ENCODE assay signal across 8 cellular contexts in the genomic region with DNA sequence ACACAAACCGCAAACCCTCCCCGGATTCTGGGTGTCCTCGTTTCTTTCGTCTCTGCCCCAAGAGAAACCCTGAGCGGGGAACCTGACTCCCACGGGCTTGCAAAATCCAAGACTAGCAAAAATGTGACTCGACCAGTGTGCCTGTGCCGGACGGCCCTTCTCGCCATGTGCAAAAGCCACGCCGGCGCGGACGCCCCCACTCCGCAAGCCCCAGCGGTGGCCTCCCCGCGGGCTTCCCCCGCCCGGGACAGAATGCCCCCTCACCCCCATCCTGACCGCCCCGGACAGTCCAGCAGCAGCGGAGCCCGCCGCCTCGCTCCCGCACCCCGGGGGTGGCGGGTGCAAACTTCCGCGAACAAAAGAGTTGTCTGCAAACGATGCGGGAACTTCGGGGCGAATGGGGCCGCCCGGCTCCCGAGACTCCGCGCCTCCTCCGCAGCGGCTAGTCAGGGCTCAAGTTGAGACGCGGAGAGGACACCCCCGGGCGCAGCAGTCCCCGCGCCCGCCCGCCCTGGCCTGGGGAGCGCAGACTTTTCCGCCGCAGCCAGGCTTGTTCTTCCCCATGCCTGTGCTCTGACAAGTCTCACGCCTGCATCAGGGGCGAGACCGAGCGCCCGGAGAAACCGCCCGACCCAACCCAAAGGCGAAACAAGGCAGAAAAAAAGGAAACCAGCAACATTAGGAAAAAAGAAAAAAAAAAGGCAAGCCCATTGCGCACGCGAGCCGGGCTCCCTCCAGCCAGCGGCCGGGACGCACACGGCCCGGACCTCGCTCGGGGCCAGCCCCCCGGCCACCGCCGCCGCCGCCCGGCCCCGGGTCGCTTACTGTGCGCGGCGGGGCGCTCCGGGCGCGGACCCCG. TPM values are rescaled to one million over a fixed set of nuclear protein-coding genes. Genes with fewer than 3 reads are reported as not detected.
A peak's percentile ranks its signal among the peaks of the same experiment; 100 is the strongest.
DNase-seq lines count a peak whose midpoint lies in the region; ATAC-seq and TF ChIP-seq lines count a peak whose summit lies in the region.

No MANE protein-coding gene starts in this region.

- no peaks in the 10 kb centered on the region for H3K9me3 ChIP-seq in right lobe of liver
- H3K9me3 ChIP-seq in thoracic aorta: no peaks in the 10 kb centered on the region

- peaks cover 44% of the 10 kb centered on the region for H3K4me1 Mint-ChIP-seq in chondrocyte (ENCODE audit: low read depth)

- no peaks in the 10 kb centered on the region for H3K27me3 Mint-ChIP-seq in chondrocyte (ENCODE audit: low read depth)

- H3K36me3 ChIP-seq in right lobe of liver (no peaks in the 10 kb centered on the region), thoracic aorta (no peaks in the 10 kb centered on the region)

- no peak for TF ChIP-seq POLR2A in right lobe of liver (IDR thresholded peaks at IDR 0.05)

- no peaks in the 10 kb centered on the region for H3K27me3 ChIP-seq in right lobe of liver
- H3K27me3 ChIP-seq in thoracic aorta (replicated peaks; ENCODE audit: insufficient read depth): no peaks in the 10 kb centered on the region

- peaks cover 2% of the 10 kb centered on the region for H3K36me3 Mint-ChIP-seq in chondrocyte (ENCODE audit: low read depth)

- no peaks in the 10 kb centered on the region for H3K9me3 Mint-ChIP-seq in chondrocyte (ENCODE audit: low read depth)

- TF ChIP-seq CTCF in chondrocyte (IDR thresholded peaks at IDR 0.05) (no peak), right lobe of liver (IDR thresholded peaks at IDR 0.05) (no peak), thoracic aorta (IDR thresholded peaks at IDR 0.05) (no peak)

- DNase-seq in GM03348 (ENCODE audit: low spot score): peak; percentile 59
- peak; percentile 24 for DNase-seq in SK-N-DZ (ENCODE audit: low spot score)
- DNase-seq in chondrocyte (ENCODE audit: low spot score): no peak
- peak in 1 of 3 donors; percentile 52 for DNase-seq in right lobe of liver
- no peak for DNase-seq in thoracic aorta (ENCODE audit: low spot score)
- no peak for DNase-seq in epidermal melanocyte (ENCODE audit: insufficient read length, low spot score)
- no peak for DNase-seq in NCI-H2081 treated with DMSO at 0.1 percent for 48 hours (lab: John Stamatoyannopoulos, UW)

- H3K4me1 ChIP-seq in right lobe of liver (peaks cover 0 to 43% (median 19%) of the 10 kb centered on the region in 4 donors), thoracic aorta (ENCODE audit: control insufficient read depth in 1 of 2, low read depth in 2 of 2) (peaks cover 32 to 59% of the 10 kb centered on the region in 2 donors)

- H3K27ac ChIP-seq in right lobe of liver (peak overlapping the region in 2 of 3 donors; percentile 53 to 75), thoracic aorta (peak overlapping the region; percentile 32 to 40)

- H3K4me3 ChIP-seq in right lobe of liver: peak overlapping the region; percentile 54 to 64 (median 56)
- H3K4me3 ChIP-seq in thoracic aorta: peak overlapping the region; percentile 86

- H3K27ac Mint-ChIP-seq in chondrocyte (ENCODE audit: unreplicated experiment): peak overlapping the region; percentile 96

- WGBS in right lobe of liver (ENCODE audit: insufficient coverage, low coverage, low lambda C conversion rate, missing lambda C conversion rate): 0% methylated on average over 16 of the region's 89 CpGs

- intact Hi-C loops in right lobe of liver (cut with DNase I): loop anchor here (5.0 to 10.0 kb wide), 2 partner anchors 199 to 211 kb away; no protein-coding TSS in a partner anchor

- ATAC-seq in HG02759 (IDR thresholded peaks at IDR 0.05; ENCODE audit: unreplicated experiment): peak; percentile 18
- ATAC-seq in right lobe of liver: peak; percentile 3 to 18 (median 7)
- no peak for ATAC-seq in thoracic aorta (ENCODE audit: insufficient number of reproducible peaks, low FRiP score, low read depth)

- peak overlapping the region; percentile 97 for H3K4me3 Mint-ChIP-seq in chondrocyte (ENCODE audit: unreplicated experiment)

RNA-seq across cellular contexts. Expression of gene FAM53B, which starts 0.8 kb away (rescaled TPM):
- polyA plus RNA-seq in SK-N-DZ (2014; cell fraction: cytosol; rRNA removed): 17.1 and 21.9 TPM in 2 replicates
- 15.9 and 19.3 TPM in 2 replicates for polyA plus RNA-seq in SK-N-DZ (2014; cell fraction: nucleus; rRNA removed)
- total RNA-seq in chondrocyte (16.1 to 18.2 TPM (median 17.6 TPM) in 3 replicates), right lobe of liver (10 to 100 TPM in 1 of 6 experiments, 1 to 10 TPM in 5; 4.4 to 10.8 (median 4.8) TPM), thoracic aorta (10 to 100 TPM; 26.6 to 49.5 TPM)

RNA-seq across cellular contexts. Expression of gene EEF1AKMT2, which starts 48.3 kb away (rescaled TPM):
- polyA plus RNA-seq in SK-N-DZ (2014; cell fraction: cytosol; rRNA removed): 29.8 and 54.8 TPM in 2 replicates
- polyA plus RNA-seq in SK-N-DZ (2014; cell fraction: nucleus; rRNA removed): 32.6 and 35.2 TPM in 2 replicates
- 15.7 to 18.3 TPM (median 16.7 TPM) in 3 replicates for total RNA-seq in chondrocyte
- total RNA-seq in right lobe of liver: 1 to 10 TPM; 5.3 to 7.9 (median 7.4) TPM
- total RNA-seq in thoracic aorta: 10 to 100 TPM in 1 of 2 donors, 1 to 10 TPM in 1; 5.7 to 10.4 TPM

RNA-seq across cellular contexts. Expression of gene ABRAXAS2, which starts 58.2 kb away (rescaled TPM):
- polyA plus RNA-seq in SK-N-DZ (2014; cell fraction: cytosol; rRNA removed): 16.1 and 17.8 TPM in 2 replicates
- polyA plus RNA-seq in SK-N-DZ (2014; cell fraction: nucleus; rRNA removed): 12.8 and 14.6 TPM in 2 replicates
- total RNA-seq in chondrocyte (14.9 to 16.3 TPM (median 15.0 TPM) in 3 replicates), right lobe of liver (1 to 10 TPM; 7.1 to 8.1 (median 7.7) TPM), thoracic aorta (10 to 100 TPM in 1 of 2 donors, 1 to 10 TPM in 1; 8.1 to 12.1 TPM)

Comparison
In these comparisons a context has a peak if more than half of its experiments do, and no peak if none do; other contexts are left out.
1. DNase-seq: peak in GM03348 (single experiment) and SK-N-DZ (single experiment); none in chondrocyte (single experiment), thoracic aorta (single experiment), epidermal melanocyte (single experiment) and NCI-H2081 treated with DMSO at 0.1 percent for 48 hours (single experiment).